Comparison of ENCODE assay signal across 17 cellular contexts in the genomic region with DNA sequence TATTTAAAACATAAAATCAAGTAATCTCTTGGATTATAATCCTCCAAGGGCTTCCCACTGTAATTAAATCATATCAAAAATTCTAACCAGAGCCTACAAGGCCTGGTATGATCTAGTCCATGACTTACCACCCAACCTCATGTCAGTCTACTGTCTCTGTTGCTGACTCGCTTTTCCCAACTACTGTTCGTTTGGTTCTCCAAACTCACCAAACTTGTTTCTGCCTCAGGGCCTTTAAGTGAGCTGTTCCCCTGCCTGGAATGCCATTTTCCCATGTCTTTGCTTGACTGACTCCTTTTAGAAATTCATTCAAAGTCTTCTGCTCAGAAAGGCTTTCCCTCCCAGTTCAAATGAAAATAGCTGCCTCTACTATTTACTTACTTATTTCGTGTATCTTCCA.
DNase-seq lines count a peak whose midpoint lies in the region; ATAC-seq and TF ChIP-seq lines count a peak whose summit lies in the region.
"Had no signal": no experiment of that assay in that cellular context is flagged by ENCODE, and none has a peak within 500 bp of the region (broad histone marks: within the 10 kb centered on the region; RNA-seq: fewer than 3 reads in every experiment).

No MANE protein-coding gene starts in this region.

- ATAC-seq in foreskin keratinocyte, result peak; percentile 58
- ATAC-seq in GM21619 (IDR thresholded peaks at IDR 0.05; ENCODE audit: unreplicated experiment), result no peak
- ATAC-seq: CD8-positive, alpha-beta T cell had no signal

- no peaks in the 10 kb centered on the region for H3K27me3 ChIP-seq in foreskin keratinocyte
- H3K27me3 ChIP-seq: SJCRH30 had no signal

- no peak overlapping the region for H3K27ac ChIP-seq in foreskin keratinocyte
- H3K27ac ChIP-seq: 22Rv1, SJCRH30 had no signal

- DNase-seq in DMS53 (lab: John Stamatoyannopoulos, UW) (peak; percentile 45), DMS53 treated with DMSO at 0.1 percent for 48 hours (lab: John Stamatoyannopoulos, UW; ENCODE audit: unreplicated experiment) (no peak), M059J (ENCODE audit: low read depth) (peak; percentile 81), foreskin keratinocyte (peak in 1 of 2 donors; percentile 37), renal cortical epithelial cell (ENCODE audit: low read depth) (peak; percentile 49), kidney glomerular epithelial cell (lab: John Stamatoyannopoulos, UW) (no peak), RKO (ENCODE audit: low spot score) (no peak)
- DNase-seq: CD8-positive, alpha-beta T cell; MV-4-11; NCI-H1417 treated with DMSO at 0.1 percent for 48 hours; NCI-H2081 treated with DMSO at 0.1 percent for 48 hours; NCI-H446 treated with DMSO at 0.1 percent for 48 hours; RPMI8226; SJCRH30 had no signal

- no peak for TF ChIP-seq CTCF in foreskin keratinocyte (conservative IDR thresholded peaks at IDR 0.05)

- peaks cover 3% of the 10 kb centered on the region for H3K4me1 ChIP-seq in foreskin keratinocyte
- H3K4me1 ChIP-seq: HAP-1, SJCRH30 had no signal

Comparison
In these comparisons a context has a peak if more than half of its experiments do, and no peak if none do; other contexts are left out.
1. DNase-seq: peak in DMS53 (single experiment), M059J (single experiment) and renal cortical epithelial cell (single experiment); none in DMS53 treated with DMSO at 0.1 percent for 48 hours (single experiment), kidney glomerular epithelial cell (single experiment) and RKO (single experiment).